1 cellular context compared by ENCODE assay signal in genomic region chr3:179391906-179392305, GRCh38.
TF ChIP-seq lines count a peak whose summit lies in the region.

No MANE protein-coding gene starts in this region.

TF ChIP-seq in GM12878, 131 proteins besides CTCF, POLR2A, EP300 and RAD21:
- TF ChIP-seq SUZ12 (IDR thresholded peaks at IDR 0.05; ENCODE audit: unreplicated experiment) = no peak
- TF ChIP-seq MTA2 (IDR thresholded peaks at IDR 0.05; ENCODE audit: low read depth) = 0 out of 2 replicates have a peak, but pooled peaks have one; percentile 13
